8 cellular contexts compared by ENCODE assay signal in the genomic region with DNA sequence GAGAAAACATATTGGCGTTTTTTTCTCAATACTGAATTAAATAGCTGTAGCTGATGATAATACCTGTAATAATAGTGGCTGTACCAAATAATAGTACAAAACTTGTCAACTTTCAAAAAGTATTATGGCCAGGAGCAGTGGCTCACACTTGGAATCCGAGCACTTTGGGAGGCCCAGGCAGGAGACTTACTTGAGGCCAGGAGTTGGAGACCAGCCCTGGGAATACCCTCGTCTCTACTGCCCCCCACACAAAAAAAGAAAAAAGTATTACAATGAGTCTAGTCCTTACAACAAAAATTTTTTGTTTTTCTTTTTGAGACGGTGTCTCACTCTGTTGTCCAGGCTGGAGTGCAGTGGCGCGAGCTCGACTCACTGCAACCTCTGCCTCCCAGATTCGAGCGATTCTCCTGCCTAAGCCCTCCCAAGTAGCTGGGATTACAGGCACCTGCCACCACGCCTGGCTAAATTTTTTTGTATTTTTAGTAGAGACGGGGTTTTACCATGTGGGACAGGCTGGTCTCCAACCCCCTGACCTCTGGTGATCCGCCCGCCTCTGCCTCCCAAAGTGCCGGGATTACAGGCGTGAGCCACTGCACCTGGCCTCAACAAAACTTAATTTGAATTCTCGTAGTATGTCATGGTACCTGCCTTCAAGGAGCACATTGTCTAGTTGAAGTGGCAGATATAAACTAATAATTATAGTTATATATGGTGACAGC. TPM values are rescaled to one million over a fixed set of nuclear protein-coding genes. Genes with fewer than 3 reads are reported as not detected.
DNase-seq lines count a peak whose midpoint lies in the region; ATAC-seq and TF ChIP-seq lines count a peak whose summit lies in the region.

No MANE protein-coding gene starts in this region.

- intact Hi-C loops in prostate gland (cut with DNase I): no loop called here

- H3K4me3 ChIP-seq in Peyer's patch (peak overlapping the region in 3 of 4 donors; percentile 72 to 86 (median 81)), prostate gland (peak overlapping the region; percentile 87)

- H3K4me1 ChIP-seq in ES-I3 (ENCODE audit: insufficient read depth, low read length): no peaks in the 10 kb centered on the region
- H3K4me1 ChIP-seq in Peyer's patch: peaks cover 0 to 56% (median 14%) of the 10 kb centered on the region in 4 donors
- peaks cover 9% of the 10 kb centered on the region for H3K4me1 ChIP-seq in prostate gland (replicated peaks)

- H3K36me3 ChIP-seq in ES-I3 (ENCODE audit: insufficient read depth, low read length): peaks cover 19% of the 10 kb centered on the region
- peaks cover 0 to 44% (median 0%) of the 10 kb centered on the region in 3 donors for H3K36me3 ChIP-seq in Peyer's patch
- peaks cover 1 to 2% of the 10 kb centered on the region in 2 donors for H3K36me3 ChIP-seq in prostate gland

- TF ChIP-seq CTCF in Peyer's patch (IDR thresholded peaks at IDR 0.05) (no peak), prostate gland (IDR thresholded peaks at IDR 0.05) (no peak)

- 87% methylated on average over 16 of the region's 16 CpGs for WGBS in prostate gland

- H3K9me3 ChIP-seq in ES-I3 (ENCODE audit: control insufficient read depth, insufficient read depth, low read length) (no peaks in the 10 kb centered on the region), Peyer's patch (no peaks in the 10 kb centered on the region), prostate gland (no peaks in the 10 kb centered on the region)

- H3K27me3 ChIP-seq in Peyer's patch (no peaks in the 10 kb centered on the region), prostate gland (replicated peaks; ENCODE audit: insufficient read depth) (no peaks in the 10 kb centered on the region)

- H3K27ac ChIP-seq in Peyer's patch (peak overlapping the region in 2 of 4 donors; percentile 95 to 99), prostate gland (no peak overlapping the region)

- ATAC-seq in HG03196 (IDR thresholded peaks at IDR 0.05; ENCODE audit: unreplicated experiment) (no peak), HG02852 (IDR thresholded peaks at IDR 0.05; ENCODE audit: unreplicated experiment) (no peak)

- H3K9ac ChIP-seq in ES-I3 (ENCODE audit: low read depth, low read length): peak overlapping the region; percentile 91

- TF ChIP-seq POLR2A in Peyer's patch (IDR thresholded peaks at IDR 0.05) (no peak), erythroblast (IDR thresholded peaks at IDR 0.05; ENCODE audit: low read length) (no peak), prostate gland (IDR thresholded peaks at IDR 0.05) (no peak)

- no peak for DNase-seq in Peyer's patch
- peak; percentile 20 to 46 for DNase-seq in erythroblast (lab: John Stamatoyannopoulos, UW)
- no peak for DNase-seq in prostate gland (ENCODE audit: low spot score)
- DNase-seq in NCI-H1092 (lab: John Stamatoyannopoulos, UW): no peak
- no peak for DNase-seq in NCI-H2029 (lab: John Stamatoyannopoulos, UW)

RNA-seq across cellular contexts. Expression of a gene that starts 1.4 kb away (rescaled TPM):
- 100 to 1,000 TPM in 3 of 4 donors, 10 to 100 TPM in 1; 72.1 to 172 (median 109) TPM for total RNA-seq in Peyer's patch
- total RNA-seq in prostate gland: 100 to 1,000 TPM; 122 to 183 TPM

RNA-seq across cellular contexts. Expression of a gene that starts 2.1 kb away (rescaled TPM):
- total RNA-seq in Peyer's patch (10 to 100 TPM; 34.7 to 56.2 (median 44.1) TPM), prostate gland (10 to 100 TPM; 32.7 to 38.7 TPM)

RNA-seq across cellular contexts. Expression of a gene that starts 50.2 kb away (rescaled TPM):
- 10 to 100 TPM in 1 of 4 donors, 1 to 10 TPM in 3; 8.3 to 19.8 (median 9.2) TPM for total RNA-seq in Peyer's patch
- total RNA-seq in prostate gland: 10 to 100 TPM in 1 of 2 donors, 1 to 10 TPM in 1; 7.9 to 18.2 TPM

Comparison
In these comparisons a context has a peak if more than half of its experiments do, and no peak if none do; other contexts are left out.
1. DNase-seq: peak in erythroblast (2 of 2); none in Peyer's patch (0 of 3), prostate gland (single experiment), NCI-H1092 (single experiment) and NCI-H2029 (single experiment).